Comparison of ENCODE assay signal across 1 cellular context in genomic region chr15:84947947-84948830, GRCh38.
TF ChIP-seq lines count a peak whose summit lies in the region.

No MANE protein-coding gene starts in this region.

TF ChIP-seq in K562, 482 proteins besides CTCF, POLR2A, EP300 and RAD21 (continued from another document):
- TF ChIP-seq JUND (IDR thresholded peaks at IDR 0.05; ENCODE audit: borderline replicate concordance, low read depth, low read length) (peak; percentile 71; the same call in 1 of the 2 replicates), JUND (tag; IDR thresholded peaks at IDR 0.05; ENCODE audit: borderline replicate concordance, low read depth, low read length) (peak; percentile 79; the same call in 2 of the 3 replicates), L3MBTL2 (IDR thresholded peaks at IDR 0.05) (0 out of 2 replicates have a peak, but pooled peaks have one; percentile 20), MEF2A (IDR thresholded peaks at IDR 0.05; ENCODE audit: control insufficient read depth, low read depth, low read length) (no peak), RNF2 (IDR thresholded peaks at IDR 0.05) (no peak), JUN (IDR thresholded peaks at IDR 0.05; ENCODE audit: borderline replicate concordance, low read depth, low read length) (peak; percentile 81), JUN (CRISPR knock-in tag; IDR thresholded peaks at IDR 0.05; ENCODE audit: borderline replicate concordance) (no peak), HDAC2 (IDR thresholded peaks at IDR 0.05) (0 out of 2 replicates have a peak, but pooled peaks have one; percentile 29), C11orf30 (IDR thresholded peaks at IDR 0.05; ENCODE audit: low read depth) (peak; percentile 49), FOSL1 (tag; conservative IDR thresholded peaks at IDR 0.05) (peak; percentile 74), NFE2 (IDR thresholded peaks at IDR 0.05; ENCODE audit: low read depth) (peak; percentile 70), NFIC (IDR thresholded peaks at IDR 0.05) (peak; percentile 50), RREB1 (CRISPR knock-in tag; IDR thresholded peaks at IDR 0.05) (no peak), SMARCC2 (IDR thresholded peaks at IDR 0.05; ENCODE audit: low read depth) (peak; percentile 36; the same call in 1 of the 2 replicates), ARID1B (IDR thresholded peaks at IDR 0.05) (peak; percentile 39), ATF7 (IDR thresholded peaks at IDR 0.05) (peak; percentile 60; the same call in 1 of the 2 replicates), EHMT2 (IDR thresholded peaks at IDR 0.05) (peak; percentile 40; the same call in 1 of the 2 replicates), TSC22D4 (tag; IDR thresholded peaks at IDR 0.05) (no peak), SMARCA4 (IDR thresholded peaks at IDR 0.05) (peak; percentile 75), SMARCE1 (IDR thresholded peaks at IDR 0.05) (peak; percentile 57), CXXC5 (CRISPR knock-in tag; IDR thresholded peaks at IDR 0.05) (peak; percentile 57), POLR2AphosphoS5 (IDR thresholded peaks at IDR 0.05; ENCODE audit: control insufficient read depth, insufficient read depth, low read depth, low read length) (no peak), MAZ (CRISPR knock-in tag; conservative IDR thresholded peaks at IDR 0.05 in 1 of 2, IDR thresholded peaks at IDR 0.05 in 1 of 2) (0 out of 4 replicates have a peak, but pooled peaks of 1 of the 2 experiments have one; percentile 10), DPF2 (IDR thresholded peaks at IDR 0.05) (peak; percentile 77), MEIS2 (IDR thresholded peaks at IDR 0.05; ENCODE audit: partially characterized antibody) (peak; percentile 62), GATA2 (CRISPR knock-in tag; IDR thresholded peaks at IDR 0.05) (no peak), DMBX1 (CRISPR knock-in tag; IDR thresholded peaks at IDR 0.05; ENCODE audit: borderline replicate concordance) (peak; percentile 16; the same call in 1 of the 2 replicates)
- TF ChIP-seq, protein P1, sequence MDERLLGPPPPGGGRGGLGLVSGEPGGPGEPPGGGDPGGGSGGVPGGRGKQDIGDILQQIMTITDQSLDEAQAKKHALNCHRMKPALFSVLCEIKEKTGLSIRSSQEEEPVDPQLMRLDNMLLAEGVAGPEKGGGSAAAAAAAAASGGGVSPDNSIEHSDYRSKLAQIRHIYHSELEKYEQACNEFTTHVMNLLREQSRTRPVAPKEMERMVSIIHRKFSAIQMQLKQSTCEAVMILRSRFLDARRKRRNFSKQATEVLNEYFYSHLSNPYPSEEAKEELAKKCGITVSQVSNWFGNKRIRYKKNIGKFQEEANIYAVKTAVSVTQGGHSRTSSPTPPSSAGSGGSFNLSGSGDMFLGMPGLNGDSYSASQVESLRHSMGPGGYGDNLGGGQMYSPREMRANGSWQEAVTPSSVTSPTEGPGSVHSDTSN (CRISPR knock-in tag; IDR thresholded peaks at IDR 0.05; ENCODE audit: low read depth), result no peak
- TF ChIP-seq, protein P1 (tag; conservative IDR thresholded peaks at IDR 0.05; ENCODE audit: low read depth), result peak; percentile 53; the same call in 1 of the 2 replicates
- TF ChIP-seq, protein P2, sequence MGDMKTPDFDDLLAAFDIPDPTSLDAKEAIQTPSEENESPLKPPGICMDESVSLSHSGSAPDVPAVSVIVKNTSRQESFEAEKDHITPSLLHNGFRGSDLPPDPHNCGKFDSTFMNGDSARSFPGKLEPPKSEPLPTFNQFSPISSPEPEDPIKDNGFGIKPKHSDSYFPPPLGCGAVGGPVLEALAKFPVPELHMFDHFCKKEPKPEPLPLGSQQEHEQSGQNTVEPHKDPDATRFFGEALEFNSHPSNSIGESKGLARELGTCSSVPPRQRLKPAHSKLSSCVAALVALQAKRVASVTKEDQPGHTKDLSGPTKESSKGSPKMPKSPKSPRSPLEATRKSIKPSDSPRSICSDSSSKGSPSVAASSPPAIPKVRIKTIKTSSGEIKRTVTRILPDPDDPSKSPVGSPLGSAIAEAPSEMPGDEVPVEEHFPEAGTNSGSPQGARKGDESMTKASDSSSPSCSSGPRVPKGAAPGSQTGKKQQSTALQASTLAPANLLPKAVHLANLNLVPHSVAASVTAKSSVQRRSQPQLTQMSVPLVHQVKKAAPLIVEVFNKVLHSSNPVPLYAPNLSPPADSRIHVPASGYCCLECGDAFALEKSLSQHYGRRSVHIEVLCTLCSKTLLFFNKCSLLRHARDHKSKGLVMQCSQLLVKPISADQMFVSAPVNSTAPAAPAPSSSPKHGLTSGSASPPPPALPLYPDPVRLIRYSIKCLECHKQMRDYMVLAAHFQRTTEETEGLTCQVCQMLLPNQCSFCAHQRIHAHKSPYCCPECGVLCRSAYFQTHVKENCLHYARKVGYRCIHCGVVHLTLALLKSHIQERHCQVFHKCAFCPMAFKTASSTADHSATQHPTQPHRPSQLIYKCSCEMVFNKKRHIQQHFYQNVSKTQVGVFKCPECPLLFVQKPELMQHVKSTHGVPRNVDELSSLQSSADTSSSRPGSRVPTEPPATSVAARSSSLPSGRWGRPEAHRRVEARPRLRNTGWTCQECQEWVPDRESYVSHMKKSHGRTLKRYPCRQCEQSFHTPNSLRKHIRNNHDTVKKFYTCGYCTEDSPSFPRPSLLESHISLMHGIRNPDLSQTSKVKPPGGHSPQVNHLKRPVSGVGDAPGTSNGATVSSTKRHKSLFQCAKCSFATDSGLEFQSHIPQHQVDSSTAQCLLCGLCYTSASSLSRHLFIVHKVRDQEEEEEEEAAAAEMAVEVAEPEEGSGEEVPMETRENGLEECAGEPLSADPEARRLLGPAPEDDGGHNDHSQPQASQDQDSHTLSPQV (IDR thresholded peaks at IDR 0.05), result 0 out of 2 replicates have a peak, but pooled peaks have one; percentile 28
- TF ChIP-seq, protein P3, sequence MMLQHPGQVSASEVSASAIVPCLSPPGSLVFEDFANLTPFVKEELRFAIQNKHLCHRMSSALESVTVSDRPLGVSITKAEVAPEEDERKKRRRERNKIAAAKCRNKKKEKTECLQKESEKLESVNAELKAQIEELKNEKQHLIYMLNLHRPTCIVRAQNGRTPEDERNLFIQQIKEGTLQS (IDR thresholded peaks at IDR 0.05), result peak; percentile 87
- TF ChIP-seq, protein P3 (CRISPR knock-in tag; conservative IDR thresholded peaks at IDR 0.05), result no peak
TF ChIP-seq in K562: peak in this region for 23.
